25 cellular contexts compared by ENCODE assay signal in the genomic region with DNA sequence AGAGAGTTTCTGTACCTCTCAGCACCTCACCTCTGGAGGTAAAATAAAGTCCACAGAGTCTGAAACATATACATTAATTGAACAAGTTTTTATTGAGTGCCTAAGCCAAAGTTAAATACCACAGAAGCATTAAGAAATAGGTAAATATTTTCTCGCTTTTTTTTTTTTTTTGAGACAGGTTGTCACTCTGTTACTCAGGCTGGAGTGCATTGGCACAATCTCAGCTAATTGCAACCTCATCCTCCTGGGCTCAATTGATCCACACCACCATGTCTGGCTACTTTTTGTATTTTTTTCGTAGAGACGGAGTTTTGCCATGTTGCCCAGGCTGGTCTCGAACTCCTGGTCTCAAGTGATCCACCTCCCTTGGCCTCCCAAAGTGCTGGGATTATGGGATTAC.
"Had no signal": no experiment of that assay in that cellular context is flagged by ENCODE, and none has a peak within 500 bp of the region (broad histone marks: within the 10 kb centered on the region; RNA-seq: fewer than 3 reads in every experiment).

No MANE protein-coding gene starts in this region.

- H3K27ac ChIP-seq: colonic mucosa, epithelial cell of prostate, esophagus squamous epithelium, gastrocnemius medialis, heart right ventricle had no signal

- H3K9me3 ChIP-seq: colonic mucosa, esophagus squamous epithelium, gastrocnemius medialis, mucosa of descending colon had no signal

- H3K27me3 ChIP-seq: colonic mucosa, esophagus squamous epithelium, gastrocnemius medialis, heart right ventricle had no signal

- H3K36me3 ChIP-seq: colonic mucosa, esophagus squamous epithelium, gastrocnemius medialis, heart right ventricle had no signal

- DNase-seq: cerebellar nuclear complex; colonic mucosa; cortex of kidney; effector CD8-positive, alpha-beta T cell; effector memory CD8-positive, alpha-beta T cell; endodermal cell; erythroblast; esophagus squamous epithelium; foreskin fibroblast; foreskin melanocyte; gastrocnemius medialis; glutamatergic neuron; heart right ventricle; hippocampal formation; left cardiac atrium; left ventricle myocardium superior; mammary epithelial cell; mesenchymal stem cell; mucosa of descending colon had no signal

- FAIRE-seq: endometrium, islet of Langerhans, keratinocyte had no signal

- ATAC-seq: effector memory CD8-positive, alpha-beta T cell; esophagus mucosa; gastrocnemius medialis; heart right ventricle; left cardiac atrium; left ventricle myocardium superior; mucosa of descending colon had no signal

- H3K4me1 ChIP-seq: colonic mucosa, esophagus squamous epithelium, gastrocnemius medialis, heart right ventricle had no signal

- H3K4me3 ChIP-seq: colonic mucosa, esophagus squamous epithelium, gastrocnemius medialis, heart right ventricle, lung, mucosa of descending colon had no signal
